In genomic region chr2:16666453-16666801, GRCh38 we compare ENCODE assay signal across 9 cellular contexts. TPM values are rescaled to one million over a fixed set of nuclear protein-coding genes. Genes with fewer than 3 reads are reported as not detected.
A peak's percentile ranks its signal among the peaks of the same experiment; 100 is the strongest.
DNase-seq lines count a peak whose midpoint lies in the region; ATAC-seq and TF ChIP-seq lines count a peak whose summit lies in the region.
"Had no signal": no experiment of that assay in that cellular context is flagged by ENCODE, and none has a peak within 500 bp of the region (broad histone marks: within the 10 kb centered on the region; RNA-seq: fewer than 3 reads in every experiment).

No MANE protein-coding gene starts in this region.

- H3K4me3 ChIP-seq in HAP-1: no peak overlapping the region

- in situ Hi-C loops in HAP-1 (cut with MboI; ENCODE audit: low sequenced_read_pairs): no loop called here

- H3K4me1 Mint-ChIP-seq in osteocyte (ENCODE audit: unreplicated experiment): peaks cover 25% of the 10 kb centered on the region

- no peaks in the 10 kb centered on the region for H3K36me3 Mint-ChIP-seq in osteocyte (ENCODE audit: unreplicated experiment)

- H3K9me3 Mint-ChIP-seq in osteocyte (ENCODE audit: unreplicated experiment): no peaks in the 10 kb centered on the region

- H3K27me3 ChIP-seq in HAP-1 (ENCODE audit: low read depth): no peaks in the 10 kb centered on the region; the same call in 1 of the 2 replicates

- no peak for TF ChIP-seq CTCF in osteocyte (IDR thresholded peaks at IDR 0.05)

- no peak overlapping the region for H3K27ac Mint-ChIP-seq in osteocyte (ENCODE audit: unreplicated experiment)

- peaks cover 62% of the 10 kb centered on the region for H3K27me3 Mint-ChIP-seq in osteocyte (ENCODE audit: unreplicated experiment)

- peak; percentile 18 for ATAC-seq in GM19395 (IDR thresholded peaks at IDR 0.05; ENCODE audit: unreplicated experiment)

- H3K9me3 ChIP-seq in HAP-1: no peaks in the 10 kb centered on the region

- no peaks in the 10 kb centered on the region; the same call in 1 of the 2 replicates for H3K4me1 ChIP-seq in HAP-1

- DNase-seq in MV-4-11 (lab: John Stamatoyannopoulos, UW) (peak; percentile 17), dermis microvascular lymphatic vessel endothelial cell (ENCODE audit: low read depth in 2 of 2) (peak; percentile 94 to 98), osteocyte (ENCODE audit: extremely low spot score, unreplicated experiment) (no peak), HAP-1 (ENCODE audit: low spot score in 2 of 2) (no peak), NCI-H82 (lab: John Stamatoyannopoulos, UW) (no peak), SKM-1 treated with dmso at 0.1 percent for 144 hours (lab: John Stamatoyannopoulos, UW; ENCODE audit: unreplicated experiment) (no peak)
- no peak for DNase-seq in activated effector memory CD4-positive, alpha-beta T cell treated with Interleukin-2 at 50 U/mL for 16 hours

- no peaks in the 10 kb centered on the region for H3K36me3 ChIP-seq in HAP-1 (replicated peaks)
- H3K36me3 ChIP-seq: cardiac muscle cell had no signal

- peak overlapping the region; percentile 77 for H3K4me3 Mint-ChIP-seq in osteocyte (ENCODE audit: unreplicated experiment)

RNA-seq across cellular contexts. Expression of gene CYRIA, which starts 0.8 kb away (rescaled TPM):
- 30.6 and 40.2 TPM in 2 replicates for total RNA-seq in dermis microvascular lymphatic vessel endothelial cell
- total RNA-seq in osteocyte: 2.8 TPM in 2 replicates

Comparison
In these comparisons a context has a peak if more than half of its experiments do, and no peak if none do; other contexts are left out.
1. DNase-seq: peak in MV-4-11 (single experiment) and dermis microvascular lymphatic vessel endothelial cell (2 of 2); none in osteocyte (single experiment), activated effector memory CD4-positive, alpha-beta T cell treated with Interleukin-2 at 50 U/mL for 16 hours (single experiment), HAP-1 (0 of 2), NCI-H82 (single experiment) and SKM-1 treated with dmso at 0.1 percent for 144 hours (single experiment).